In the genomic region with DNA sequence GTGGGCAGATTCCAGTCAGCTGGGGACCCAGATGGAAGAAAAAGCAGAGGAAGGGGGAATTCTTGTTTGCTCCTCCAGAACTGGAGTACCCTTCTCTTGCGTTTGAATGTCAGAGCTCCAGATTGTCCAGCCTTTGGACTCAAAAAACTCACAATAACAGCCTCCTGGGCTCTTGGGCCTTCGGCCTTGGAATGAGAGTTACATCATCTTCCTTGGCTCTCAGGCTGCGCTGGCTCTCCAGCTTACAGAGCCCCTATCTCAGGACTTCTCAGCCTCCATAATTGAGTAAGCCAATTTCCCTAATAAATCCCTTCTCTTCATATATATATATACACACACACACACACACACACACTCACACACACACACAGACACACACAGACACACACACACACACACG, we compare ENCODE assay signal across 34 cellular contexts.
"Had no signal": no experiment of that assay in that cellular context is flagged by ENCODE, and none has a peak within 500 bp of the region (broad histone marks: within the 10 kb centered on the region; RNA-seq: fewer than 3 reads in every experiment).

No MANE protein-coding gene starts in this region.

- FAIRE-seq: bronchial epithelial cell, K562 had no signal

- H3K36me3 ChIP-seq: adrenal gland had no signal

- H3K27me3 Mint-ChIP-seq: activated B cell treated with CpG ODN at 0.5 μM for 24 hours; activated CD4-positive, alpha-beta memory T cell treated with anti-CD3 and anti-CD28 coated beads for 36 hours; T-cell; T-helper 17 cell had no signal

- H3K27ac Mint-ChIP-seq: activated B cell treated with CpG ODN at 0.5 μM for 24 hours; activated CD4-positive, alpha-beta memory T cell treated with anti-CD3 and anti-CD28 coated beads for 36 hours; activated naive CD4-positive, alpha-beta T cell treated with anti-CD3 and anti-CD28 coated beads for 36 hours; activated naive CD4-positive, alpha-beta T cell treated with anti-CD3 and anti-CD28 coated beads, Interleukin-2, amount 50 U/mL, for 72 hours; activated T-helper 1 cell treated with anti-CD3 and anti-CD28 coated beads, Interleukin-12 subunit alpha, Interleukin-12 subunit beta, Interleukin-2, Interleukin-4 antibody, amounts not matched to agents 30 ng/mL and 10 ng/mL and 1 ng/mL, durations not matched to agents 14 hours and 24 hours and 36 hours; brain; T-cell; T-helper 17 cell had no signal

- H3K4me1 Mint-ChIP-seq: activated B cell treated with CpG ODN at 0.5 μM for 24 hours, T-cell, T-helper 17 cell had no signal

- H3K4me1 ChIP-seq: adrenal gland had no signal

- H3K4me3 ChIP-seq: adrenal gland, K562 had no signal

- DNase-seq: activated B cell treated with CpG ODN at 0.5 μM for 24 hours; activated CD4-positive, alpha-beta memory T cell treated with anti-CD3 and anti-CD28 coated beads for 36 hours; activated CD4-positive, alpha-beta T cell treated with anti-CD3 and anti-CD28 coated beads for 4 hours; activated CD4-positive, alpha-beta T cell treated with anti-CD3 and anti-CD28 coated beads, Interleukin-2, amount 50 U/mL, for 1 hour; activated CD4-positive, CD25-positive, alpha-beta regulatory T cell treated with anti-CD3 and anti-CD28 coated beads, Interleukin-2, amount 50 U/mL, for 72 hours; activated CD8-positive, alpha-beta memory T cell treated with anti-CD3 and anti-CD28 coated beads, Interleukin-2, amount 50 U/mL, for 4 hours; activated gamma-delta T cell treated with Interleukin-2 at 50 U/mL for 16 hours; activated naive CD4-positive, alpha-beta T cell treated with anti-CD3 and anti-CD28 coated beads for 36 hours; activated T-cell treated with anti-CD3 and anti-CD28 coated beads for 4 hours; activated T-cell treated with anti-CD3 and anti-CD28 coated beads, Interleukin-2, amount 50 U/mL, for 4 hours; adrenal gland; central memory CD4-positive, alpha-beta T cell; Karpas-422; NCI-H1105; NCI-H1417 treated with DMSO at 0.1 percent for 48 hours; NCI-H187 treated with DMSO at 0.1 percent for 48 hours; NCI-H2081; NCI-H2171 treated with DMSO at 0.1 percent for 48 hours; NCI-H2227 treated with DMSO at 0.1 percent for 48 hours; NCI-H446; NCI-H510A treated with DMSO at 0.1 percent for 48 hours; NCI-H526 treated with DMSO at 0.1 percent for 48 hours; NCI-H774; SIG-M5; T-cell; T-helper 17 cell had no signal

- H3K9me3 ChIP-seq: adrenal gland had no signal

- H3K27me3 ChIP-seq: adrenal gland had no signal

- ATAC-seq: activated naive CD4-positive, alpha-beta T cell treated with anti-CD3 and anti-CD28 coated beads, Interleukin-2, amount 50 U/mL, for 72 hours; activated T-cell treated with anti-CD3 and anti-CD28 coated beads, Interleukin-2, amount 50 U/mL, for 4 hours; K562; Panc1; SK-N-SH treated with all-trans-retinoic acid at 6 μM for 48 hours; T-cell; T-helper 17 cell had no signal

- H3K4me3 Mint-ChIP-seq: activated B cell treated with CpG ODN at 0.5 μM for 24 hours; activated CD4-positive, alpha-beta memory T cell treated with anti-CD3 and anti-CD28 coated beads for 36 hours; activated naive CD4-positive, alpha-beta T cell treated with anti-CD3 and anti-CD28 coated beads for 36 hours; activated T-cell treated with anti-CD3 and anti-CD28 coated beads, Interleukin-2, amount 50 U/mL, for 4 hours; activated T-helper 1 cell treated with anti-CD3 and anti-CD28 coated beads, Interleukin-12 subunit alpha, Interleukin-12 subunit beta, Interleukin-2, Interleukin-4 antibody, amounts not matched to agents 30 ng/mL and 10 ng/mL and 1 ng/mL, durations not matched to agents 14 hours and 24 hours and 36 hours; brain; T-cell; T-helper 17 cell had no signal

- H3K36me3 Mint-ChIP-seq: activated CD4-positive, alpha-beta memory T cell treated with anti-CD3 and anti-CD28 coated beads for 36 hours; activated naive CD4-positive, alpha-beta T cell treated with anti-CD3 and anti-CD28 coated beads, Interleukin-2, amount 50 U/mL, for 72 hours; brain; T-cell had no signal

- H3K27ac ChIP-seq: adrenal gland, VCaP had no signal
